ENCODE assay signal across 22 cellular contexts in the genomic region with DNA sequence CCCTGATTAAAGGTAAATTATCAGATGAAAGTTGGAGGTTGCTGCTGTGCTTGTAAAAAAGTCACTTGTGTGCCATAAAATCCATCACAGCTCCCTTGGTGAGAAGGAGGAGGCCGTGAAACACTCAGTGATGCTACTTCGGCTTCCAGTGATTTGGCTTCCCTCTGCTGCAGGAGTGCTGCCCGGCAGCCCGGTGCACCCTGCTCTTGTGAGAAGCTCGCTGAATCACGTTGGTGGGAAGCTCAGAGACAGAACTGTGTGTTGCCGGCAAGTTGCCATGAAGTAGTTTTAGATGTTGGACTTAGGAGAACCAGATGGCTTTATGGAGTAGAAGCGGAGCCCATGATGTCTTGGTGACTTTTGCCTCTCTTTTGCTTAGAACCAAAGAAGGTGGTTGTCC. TPM values are rescaled to one million over a fixed set of nuclear protein-coding genes. Genes with fewer than 3 reads are reported as not detected.
DNase-seq lines count a peak whose midpoint lies in the region; ATAC-seq, FAIRE-seq and TF ChIP-seq lines count a peak whose summit lies in the region.
"Had no signal": no experiment of that assay in that cellular context is flagged by ENCODE, and none has a peak within 500 bp of the region (broad histone marks: within the 10 kb centered on the region; RNA-seq: fewer than 3 reads in every experiment).

No MANE protein-coding gene starts in this region.

- H3K4me2 ChIP-seq in DND-41 (ENCODE audit: insufficient read depth, low read length) (no peak overlapping the region), HepG2 (ENCODE audit: low read depth, low read length) (no peak overlapping the region)

- H3K4me1 Mint-ChIP-seq in T-helper 17 cell = peaks cover 50% of the 10 kb centered on the region
- H3K4me1 Mint-ChIP-seq in glutamatergic neuron (ENCODE audit: low read depth, unreplicated experiment) = peaks cover 58% of the 10 kb centered on the region

- FAIRE-seq in HepG2 (lab: Jason Lieb, UNC) = no peak
- FAIRE-seq: G401.6 had no signal

- H2AFZ ChIP-seq in DND-41 (ENCODE audit: low read depth, low read length) = no peak overlapping the region
- H2AFZ ChIP-seq in HepG2 (ENCODE audit: low read length) = no peak overlapping the region

- DNase-seq in DND-41 (no peak), T-helper 17 cell (no peak), glutamatergic neuron (no peak), sigmoid colon (no peak), RKO (ENCODE audit: low spot score) (no peak), HepG2 (ENCODE audit: low spot score) (no peak)
- DNase-seq: activated CD4-positive, alpha-beta T cell treated with anti-CD3 and anti-CD28 coated beads for 48 hours; activated CD8-positive, alpha-beta memory T cell treated with anti-CD3 and anti-CD28 coated beads, Interleukin-2, amount 10 ng/mL, durations not matched to agents 7 days and 5 days; body of pancreas; cortex of kidney; H7; KG1; NCI-H146; NCI-H510A treated with DMSO at 0.1 percent for 48 hours; NK-92 treated with Interleukin-12 subunit alpha and Interleukin-12 subunit beta, amount 100 ng/mL, for 24 hours; retina; stimulated activated CD4-positive, alpha-beta T cell treated with anti-CD3 and anti-CD28 coated beads, Interleukin-15, amount 100 ng/mL, for 24 hours; T-helper 1 cell had no signal

- H3K27me3 ChIP-seq in DND-41 (ENCODE audit: insufficient read depth, low read length, poor library complexity) = no peaks in the 10 kb centered on the region
- no peaks in the 10 kb centered on the region for H3K27me3 ChIP-seq in sigmoid colon
- no peaks in the 10 kb centered on the region for H3K27me3 ChIP-seq in HepG2 (ENCODE audit: control insufficient read depth in 1 of 2, insufficient read depth in 2 of 2, low read length in 2 of 2)
- H3K27me3 ChIP-seq: body of pancreas had no signal

- TF ChIP-seq RAD21 in HepG2 (CRISPR knock-in tag; IDR thresholded peaks at IDR 0.05) = no peak

- H3K36me3 ChIP-seq in DND-41 (ENCODE audit: insufficient read depth, low read length) (peaks cover 88% of the 10 kb centered on the region), sigmoid colon (no peaks in the 10 kb centered on the region), HepG2 (replicated peaks in 1 of 2; ENCODE audit: control insufficient read depth in 1 of 2, insufficient read depth in 2 of 2, low read length in 2 of 2) (peaks cover 15 to 62% of the 10 kb centered on the region in 2 experiments)

- POLR2A ChIA-PET in HepG2 (lab: Yijun Ruan, JAX) = no interaction called here

- intact Hi-C loops in sigmoid colon (cut with DNase I) = loop anchor here (5.0 kb wide), 1 partner anchor 318 kb away; no protein-coding TSS in a partner anchor
- intact Hi-C loops in HepG2 (cut with micrococcal nuclease; ENCODE audit: unreplicated experiment) = loop anchor here (10.0 kb wide), 1 partner anchor 115 kb away; no protein-coding TSS in a partner anchor

- H3K4me1 ChIP-seq in DND-41 (ENCODE audit: insufficient read depth, low read length) (peaks cover 92% of the 10 kb centered on the region), sigmoid colon (peaks cover 0 to 29% (median 24%) of the 10 kb centered on the region in 4 donors), HepG2 (ENCODE audit: insufficient read depth, low read length) (peaks cover 71% of the 10 kb centered on the region)

- TF ChIP-seq EP300 in sigmoid colon (IDR thresholded peaks at IDR 0.05) (no peak), HepG2 (IDR thresholded peaks at IDR 0.05; ENCODE audit: low read depth in 2 of 2, low read length in 2 of 2) (no peak), HepG2 (CRISPR knock-in tag; IDR thresholded peaks at IDR 0.05; ENCODE audit: borderline replicate concordance) (no peak)

- no peak for ATAC-seq in DND-41 (ENCODE audit: insufficient read depth, low read depth)
- ATAC-seq in T-helper 17 cell = no peak
- ATAC-seq in HG02798 (IDR thresholded peaks at IDR 0.05; ENCODE audit: poor library complexity, unreplicated experiment) = no peak
- no peak for ATAC-seq in HepG2
- ATAC-seq: activated CD8-positive, alpha-beta memory T cell treated with anti-CD3 and anti-CD28 coated beads, Interleukin-2, amount 10 ng/mL, durations not matched to agents 7 days and 5 days; body of pancreas had no signal

- TF ChIP-seq POLR2A in sigmoid colon (IDR thresholded peaks at IDR 0.05) (no peak), HepG2 (IDR thresholded peaks at IDR 0.05; ENCODE audit: insufficient read depth in 1 of 2, low read depth in 2 of 2, low read length in 2 of 2) (no peak)

- TF ChIP-seq CTCF in DND-41 (IDR thresholded peaks at IDR 0.05; ENCODE audit: borderline replicate concordance, extremely low read depth, low read length, poor library complexity, severe bottlenecking) (no peak), glutamatergic neuron (IDR thresholded peaks at IDR 0.05; ENCODE audit: partially characterized antibody, unreplicated experiment) (no peak), sigmoid colon (IDR thresholded peaks at IDR 0.05) (no peak), HepG2 (CRISPR knock-in tag; IDR thresholded peaks at IDR 0.05) (no peak)

- H3K27ac Mint-ChIP-seq in T-helper 17 cell (peak overlapping the region; percentile 76), glutamatergic neuron (ENCODE audit: unreplicated experiment) (peak overlapping the region; percentile 49)
- H3K27ac Mint-ChIP-seq: activated CD8-positive, alpha-beta memory T cell treated with anti-CD3 and anti-CD28 coated beads, Interleukin-2, amount 10 ng/mL, durations not matched to agents 7 days and 5 days; activated naive CD8-positive, alpha-beta T cell had no signal

- no peaks in the 10 kb centered on the region for H3K9me3 ChIP-seq in DND-41 (ENCODE audit: insufficient read depth, low read length, severe bottlenecking)
- H3K9me3 ChIP-seq in T-helper 17 cell (ENCODE audit: control insufficient read depth, low read length, poor library complexity, severe bottlenecking) = no peaks in the 10 kb centered on the region
- H3K9me3 ChIP-seq in sigmoid colon = no peaks in the 10 kb centered on the region
- H3K9me3 ChIP-seq in HepG2 (ENCODE audit: low read length) = no peaks in the 10 kb centered on the region
- H3K9me3 ChIP-seq: body of pancreas had no signal

- H3K27me3 Mint-ChIP-seq in T-helper 17 cell (no peaks in the 10 kb centered on the region), glutamatergic neuron (ENCODE audit: unreplicated experiment) (peaks cover 7% of the 10 kb centered on the region)
- H3K27me3 Mint-ChIP-seq: activated CD8-positive, alpha-beta memory T cell treated with anti-CD3 and anti-CD28 coated beads, Interleukin-2, amount 10 ng/mL, durations not matched to agents 7 days and 5 days; activated naive CD8-positive, alpha-beta T cell had no signal

- in situ Hi-C loops in HepG2 (cut with HindIII; ENCODE audit: extremely low pct_ligation_motif_present, low pct_unique_long_range_greater_than_20kb) = no loop called here

- H4K20me1 ChIP-seq in DND-41 (ENCODE audit: insufficient read depth, low read length) = peaks cover 83% of the 10 kb centered on the region
- peaks cover 13% of the 10 kb centered on the region; the same call in 1 of the 2 replicates for H4K20me1 ChIP-seq in HepG2 (ENCODE audit: insufficient read depth, low read length)

- CTCF ChIA-PET in HepG2 (lab: Yijun Ruan, JAX; ENCODE audit: low intra/inter-chr PET ratio, low total read pairs) = no interaction called here

- H3K4me3 ChIP-seq in DND-41 (ENCODE audit: low read depth in 1 of 2, low read length in 2 of 2) = no peak overlapping the region
- no peak overlapping the region for H3K4me3 ChIP-seq in sigmoid colon
- no peak overlapping the region for H3K4me3 ChIP-seq in HepG2 (replicated peaks in 1 of 3; ENCODE audit: insufficient read depth in 1 of 3, low read depth in 2 of 3, low read length in 3 of 3)
- H3K4me3 ChIP-seq: body of pancreas, lung had no signal

- H3K79me2 ChIP-seq in DND-41 (ENCODE audit: insufficient read depth, low read length) (peaks cover 98% of the 10 kb centered on the region), HepG2 (ENCODE audit: insufficient read depth, low read length) (peaks cover 79% of the 10 kb centered on the region)

- 83 to 90% methylated on average over 8 of the region's 8 CpGs for WGBS in sigmoid colon, 2 donors
- WGBS in HepG2 (ENCODE audit: low lambda C conversion rate) = 96% methylated on average over 7 of the region's 8 CpGs

- peaks cover 8% of the 10 kb centered on the region for H3K9me3 Mint-ChIP-seq in glutamatergic neuron (ENCODE audit: unreplicated experiment)

- BruUV-seq in HepG2 (replicated peaks; lab: Mats Ljungman, UMichigan) = no TSS peak

- H3K4me3 Mint-ChIP-seq in T-helper 17 cell (no peak overlapping the region), glutamatergic neuron (ENCODE audit: unreplicated experiment) (no peak overlapping the region)
- H3K4me3 Mint-ChIP-seq: activated CD8-positive, alpha-beta memory T cell treated with anti-CD3 and anti-CD28 coated beads, Interleukin-2, amount 10 ng/mL, durations not matched to agents 7 days and 5 days; activated naive CD8-positive, alpha-beta T cell had no signal

- H3K36me3 Mint-ChIP-seq in T-helper 17 cell (ENCODE audit: low read depth) = peaks cover 2% of the 10 kb centered on the region
- no peaks in the 10 kb centered on the region for H3K36me3 Mint-ChIP-seq in glutamatergic neuron (ENCODE audit: unreplicated experiment)

- H3K9ac ChIP-seq in DND-41 (ENCODE audit: low read depth, low read length) (no peak overlapping the region), HepG2 (ENCODE audit: insufficient read depth, low read depth, low read length) (no peak overlapping the region)

- H3K27ac ChIP-seq in DND-41 (ENCODE audit: low read length) = peak overlapping the region; percentile 67
- peak overlapping the region in 3 of 4 donors; percentile 26 to 58 (median 26) for H3K27ac ChIP-seq in sigmoid colon
- H3K27ac ChIP-seq in HepG2 (ENCODE audit: extremely low read length, insufficient read depth, low read length) = no peak overlapping the region
- H3K27ac ChIP-seq: body of pancreas had no signal

RNA-seq across cellular contexts. Expression of gene MSI2, which starts 33.3 kb away (rescaled TPM):
- total RNA-seq in T-helper 17 cell (100 to 1,000 TPM; 148 to 151 TPM), glutamatergic neuron (ENCODE audit: unreplicated experiment) (141 TPM), sigmoid colon (10 to 100 TPM; 19.5 to 25.8 (median 20.8) TPM), HepG2 (2016; rRNA removed; fragmentation: Illumina TruSeq; extraction: Trizol) (68.1 and 78.4 TPM in 2 replicates)
- polyA plus RNA-seq in sigmoid colon (10 to 100 TPM; 12.6 to 24.0 (median 22.2) TPM), HepG2 (2011; rRNA removed) (71.5 and 77.5 TPM in 2 replicates)
- 20.7 and 27.5 TPM in 2 replicates for total RNA-seq in HepG2 (2016; cell fraction: cytosol; rRNA removed; fragmentation: Illumina TruSeq; extraction: Trizol; ENCODE audit: low read depth)
- total RNA-seq in HepG2 (2016; cell fraction: insoluble cytoplasmic fraction; rRNA removed; fragmentation: Illumina TruSeq; extraction: Trizol) = 63.6 and 75.1 TPM in 2 replicates
- 46.0 and 48.0 TPM in 2 replicates for total RNA-seq in HepG2 (2016; cell fraction: membrane; rRNA removed; fragmentation: Illumina TruSeq; extraction: Trizol)
- total RNA-seq in HepG2 (2016; cell fraction: nucleus; rRNA removed; fragmentation: Illumina TruSeq; extraction: Trizol) = 99.8 and 106 TPM in 2 replicates
- 46.4 and 63.8 TPM in 2 replicates for polyA plus RNA-seq in HepG2 (2011; cell fraction: cytosol; rRNA removed)
- 160 and 214 TPM in 2 replicates for polyA plus RNA-seq in HepG2 (2011; cell fraction: nucleus; rRNA removed)
- 58.9 and 61.5 TPM in 2 replicates for polyA plus RNA-seq in HepG2 (2012)
- 44.4 and 51.3 TPM in 2 replicates for polyA plus RNA-seq in HepG2 (2016; cell fraction: cytosol; fragmentation: Illumina TruSeq; extraction: Trizol; ENCODE audit: low read depth)
- polyA plus RNA-seq in HepG2 (2016; cell fraction: insoluble cytoplasmic fraction; fragmentation: Illumina TruSeq; extraction: Trizol; ENCODE audit: low read depth) = 65.9 and 71.3 TPM in 2 replicates
- 51.0 and 55.4 TPM in 2 replicates for polyA plus RNA-seq in HepG2 (2016; cell fraction: membrane; fragmentation: Illumina TruSeq; extraction: Trizol; ENCODE audit: low read depth)
- 80.0 and 84.1 TPM in 2 replicates for polyA plus RNA-seq in HepG2 (2016; cell fraction: nucleus; fragmentation: Illumina TruSeq; extraction: Trizol; ENCODE audit: insufficient read depth, low read depth)
- polyA minus RNA-seq in HepG2 (2011; rRNA and poly(A)+ RNA removed; ENCODE audit: low replicate concordance) = 123 and 154 TPM in 2 replicates
- 38.9 and 41.5 TPM in 2 replicates for polyA minus RNA-seq in HepG2 (2011; cell fraction: cytosol; rRNA and poly(A)+ RNA removed)
- 157 and 171 TPM in 2 replicates for polyA minus RNA-seq in HepG2 (2011; cell fraction: nucleus; rRNA and poly(A)+ RNA removed)
